1 cellular context compared by ENCODE assay signal in the genomic region with DNA sequence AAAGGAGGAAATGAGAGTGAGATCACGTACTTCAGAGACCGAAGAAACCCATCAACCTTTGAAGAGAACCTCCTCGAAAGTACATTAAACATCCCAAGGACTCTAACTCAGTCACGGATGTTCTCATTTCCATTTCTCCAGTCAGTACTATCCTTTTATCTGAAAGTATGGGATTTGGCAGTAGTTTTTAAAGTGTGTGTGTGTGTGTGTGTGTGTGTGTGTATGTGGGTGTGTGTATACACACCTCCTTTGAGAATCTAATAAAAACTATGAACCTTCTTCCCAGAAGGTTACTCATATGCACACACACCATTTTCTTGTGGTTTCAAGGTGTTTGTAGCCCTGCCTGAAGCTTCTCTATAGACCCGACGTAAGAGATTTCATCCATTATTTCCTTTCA.
TF ChIP-seq lines count a peak whose summit lies in the region.

No MANE protein-coding gene starts in this region.

TF ChIP-seq in HEK293, 187 proteins besides CTCF, POLR2A, EP300 and RAD21 (continued from another document):
- TF ChIP-seq, protein P1, sequence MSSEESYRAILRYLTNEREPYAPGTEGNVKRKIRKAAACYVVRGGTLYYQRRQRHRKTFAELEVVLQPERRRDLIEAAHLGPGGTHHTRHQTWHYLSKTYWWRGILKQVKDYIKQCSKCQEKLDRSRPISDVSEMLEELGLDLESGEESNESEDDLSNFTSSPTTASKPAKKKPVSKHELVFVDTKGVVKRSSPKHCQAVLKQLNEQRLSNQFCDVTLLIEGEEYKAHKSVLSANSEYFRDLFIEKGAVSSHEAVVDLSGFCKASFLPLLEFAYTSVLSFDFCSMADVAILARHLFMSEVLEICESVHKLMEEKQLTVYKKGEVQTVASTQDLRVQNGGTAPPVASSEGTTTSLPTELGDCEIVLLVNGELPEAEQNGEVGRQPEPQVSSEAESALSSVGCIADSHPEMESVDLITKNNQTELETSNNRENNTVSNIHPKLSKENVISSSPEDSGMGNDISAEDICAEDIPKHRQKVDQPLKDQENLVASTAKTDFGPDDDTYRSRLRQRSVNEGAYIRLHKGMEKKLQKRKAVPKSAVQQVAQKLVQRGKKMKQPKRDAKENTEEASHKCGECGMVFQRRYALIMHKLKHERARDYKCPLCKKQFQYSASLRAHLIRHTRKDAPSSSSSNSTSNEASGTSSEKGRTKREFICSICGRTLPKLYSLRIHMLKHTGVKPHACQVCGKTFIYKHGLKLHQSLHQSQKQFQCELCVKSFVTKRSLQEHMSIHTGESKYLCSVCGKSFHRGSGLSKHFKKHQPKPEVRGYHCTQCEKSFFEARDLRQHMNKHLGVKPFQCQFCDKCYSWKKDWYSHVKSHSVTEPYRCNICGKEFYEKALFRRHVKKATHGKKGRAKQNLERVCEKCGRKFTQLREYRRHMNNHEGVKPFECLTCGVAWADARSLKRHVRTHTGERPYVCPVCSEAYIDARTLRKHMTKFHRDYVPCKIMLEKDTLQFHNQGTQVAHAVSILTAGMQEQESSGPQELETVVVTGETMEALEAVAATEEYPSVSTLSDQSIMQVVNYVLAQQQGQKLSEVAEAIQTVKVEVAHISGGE (tag by site-specific recombination; conservative IDR thresholded peaks at IDR 0.05; ENCODE audit: low read depth), result no peak
- TF ChIP-seq ZNF112 (tag by site-specific recombination; IDR thresholded peaks at IDR 0.05) (no peak), HOXA7 (CRISPR knock-in tag; IDR thresholded peaks at IDR 0.05; ENCODE audit: borderline replicate concordance) (no peak), EGR2 (tag by site-specific recombination; IDR thresholded peaks at IDR 0.05; ENCODE audit: low read depth) (peak; percentile 58), ZNF473 (tag by site-specific recombination; IDR thresholded peaks at IDR 0.05) (no peak)
TF ChIP-seq in HEK293: peak in this region for 3.
